ENCODE assay signal across 8 cellular contexts in genomic region chr7:128135275-128136214, GRCh38.
A peak's percentile ranks its signal among the peaks of the same experiment; 100 is the strongest.
DNase-seq lines count a peak whose midpoint lies in the region; ATAC-seq and TF ChIP-seq lines count a peak whose summit lies in the region.

No MANE protein-coding gene starts in this region.

- DNase-seq in AG04450 (ENCODE audit: low read depth, low spot score): no peak
- peak; percentile 22 to 79 for DNase-seq in NCI-H526 (lab: John Stamatoyannopoulos, UW)
- DNase-seq in activated CD8-positive, alpha-beta memory T cell treated with anti-CD3 and anti-CD28 coated beads, Interleukin-2, amount 50 U/mL, for 4 hours: peak; percentile 72
- DNase-seq in epithelial cell of proximal tubule (ENCODE audit: low read depth): no peak
- peak; percentile 38 to 57 for DNase-seq in stimulated activated CD8-positive, alpha-beta memory T cell treated with anti-CD3 and anti-CD28 coated beads, Interleukin-7, amount 100 ng/mL, for 4 hours (ENCODE audit: low read depth in 2 of 2)

- H3K36me3 ChIP-seq in muscle layer of duodenum (ENCODE audit: control insufficient read depth in 1 of 2, insufficient read depth in 2 of 2, low read length in 2 of 2): no peaks in the 10 kb centered on the region

- H3K4me1 ChIP-seq in muscle layer of duodenum (ENCODE audit: control insufficient read depth in 1 of 2, insufficient read depth in 2 of 2, low read length in 2 of 2): peaks cover 0 to 20% of the 10 kb centered on the region in 2 donors

- H3K27ac ChIP-seq in AG04450 (ENCODE audit: low read depth, low read length) (no peak overlapping the region), muscle layer of duodenum (ENCODE audit: low read length) (no peak overlapping the region)

- H3K9me3 ChIP-seq in AG04450 (ENCODE audit: control insufficient read depth, insufficient read depth, low read length) (no peaks in the 10 kb centered on the region; the same call in none of the 2 replicates), muscle layer of duodenum (ENCODE audit: control insufficient read depth in 1 of 2, low read length in 2 of 2) (peaks cover 0 to 1% of the 10 kb centered on the region in 2 donors)

- ATAC-seq in GM18858 (IDR thresholded peaks at IDR 0.05; ENCODE audit: unreplicated experiment): peak; percentile 85
- peak; percentile 87 for ATAC-seq in HG03097 (IDR thresholded peaks at IDR 0.05; ENCODE audit: low FRiP score, unreplicated experiment)

- CTCF ChIA-PET in AG04450 (lab: Charles Lee): interaction anchor here (0.6 to 4.8 kb wide), 32 partner anchors 8 to 788 kb away, joined by 3 to 62 read pairs (median 4); no protein-coding TSS in a partner anchor

- H3K4me3 ChIP-seq in AG04450 (ENCODE audit: low read depth, low read length) (peak overlapping the region; percentile 65), epithelial cell of proximal tubule (ENCODE audit: low read depth, low read length) (peak overlapping the region; percentile 56), muscle layer of duodenum (ENCODE audit: low read depth in 1 of 2, low read length in 2 of 2) (peak overlapping the region; percentile 61 to 67)

- peak; percentile 60 for TF ChIP-seq CTCF in AG04450 (IDR thresholded peaks at IDR 0.05; ENCODE audit: low read depth, low read length)
- peak; percentile 58 for TF ChIP-seq CTCF in epithelial cell of proximal tubule (conservative IDR thresholded peaks at IDR 0.05; ENCODE audit: low read depth, low read length)

- peaks cover 67% of the 10 kb centered on the region for H3K27me3 ChIP-seq in AG04450 (ENCODE audit: control insufficient read depth, insufficient read depth, low read length)
- peaks cover 27% of the 10 kb centered on the region for H3K27me3 ChIP-seq in muscle layer of duodenum (ENCODE audit: low read depth, low read length)

- POLR2A ChIA-PET in AG04450 (lab: Yijun Ruan, JAX): no interaction called here

Comparison
In these comparisons a context has a peak if more than half of its experiments do, and no peak if none do; other contexts are left out.
1. DNase-seq: peak in NCI-H526 (2 of 2), activated CD8-positive, alpha-beta memory T cell treated with anti-CD3 and anti-CD28 coated beads, Interleukin-2, amount 50 U/mL, for 4 hours (single experiment) and stimulated activated CD8-positive, alpha-beta memory T cell treated with anti-CD3 and anti-CD28 coated beads, Interleukin-7, amount 100 ng/mL, for 4 hours (2 of 2); none in AG04450 (single experiment) and epithelial cell of proximal tubule (single experiment).
2. Peak in every context shown above with its lines, with median percentiles within 50 percentile points of each other: H3K4me3 ChIP-seq.